23 cellular contexts compared by ENCODE assay signal in the genomic region with DNA sequence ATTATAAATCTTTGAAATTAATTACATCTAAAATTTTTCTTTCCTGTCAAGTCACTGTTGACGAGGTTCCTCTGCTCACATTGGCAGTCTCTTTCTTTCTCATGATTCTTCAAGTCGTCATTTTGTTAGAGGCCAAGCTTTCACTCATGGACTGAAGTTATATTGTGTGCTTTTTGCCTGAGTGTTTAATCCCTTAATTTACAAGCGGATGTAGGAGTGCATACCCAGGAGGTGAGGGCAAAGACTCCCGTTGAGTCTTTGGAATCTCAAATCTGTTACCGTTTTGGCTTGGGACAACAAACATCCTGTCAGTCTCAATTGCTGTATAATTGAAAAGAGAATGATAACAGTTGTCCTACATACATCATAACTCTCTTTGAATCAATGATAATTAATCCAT.
"Had no signal": no experiment of that assay in that cellular context is flagged by ENCODE, and none has a peak within 500 bp of the region (broad histone marks: within the 10 kb centered on the region; RNA-seq: fewer than 3 reads in every experiment).

No MANE protein-coding gene starts in this region.

- H3K27ac Mint-ChIP-seq: immature natural killer cell, mesothelial cell of epicardium, naive B cell had no signal

- H3K4me1 ChIP-seq: esophagus muscularis mucosa, foreskin keratinocyte, gastroesophageal sphincter, heart left ventricle, left lung, lower lobe of right lung had no signal

- H3K27me3 Mint-ChIP-seq: naive B cell had no signal

- H3K36me3 Mint-ChIP-seq: mesothelial cell of epicardium, naive B cell had no signal

- H3K27ac ChIP-seq: coronary artery, dorsolateral prefrontal cortex, esophagus muscularis mucosa, foreskin keratinocyte, gastroesophageal sphincter, heart left ventricle, hepatocyte, left lung, lower lobe of right lung had no signal

- H2AFZ ChIP-seq: hepatocyte had no signal

- H3K4me1 Mint-ChIP-seq: immature natural killer cell, mesothelial cell of epicardium, naive B cell had no signal

- H3K4me3 Mint-ChIP-seq: immature natural killer cell, mesothelial cell of epicardium, naive B cell had no signal

- DNase-seq: dermis blood vessel endothelial cell; dorsolateral prefrontal cortex; effector CD4-positive, alpha-beta T cell; effector memory CD4-positive, alpha-beta T cell; foreskin keratinocyte; heart left ventricle; hypothalamus; immature natural killer cell; islet precursor cell; kidney; kidney glomerular epithelial cell; left colon; left lung; left ventricle myocardium superior; lower lobe of right lung; mesenchymal stem cell; mucosa of descending colon; naive B cell had no signal

- H3K27me3 ChIP-seq: esophagus muscularis mucosa, foreskin keratinocyte, gastroesophageal sphincter, heart left ventricle, hepatocyte, left lung had no signal

- H3K4me3 ChIP-seq: coronary artery, dorsolateral prefrontal cortex, esophagus muscularis mucosa, gastroesophageal sphincter, heart left ventricle, hepatocyte, left lung, lower lobe of right lung, mucosa of descending colon had no signal

- H3K4me2 ChIP-seq: hepatocyte had no signal

- H3K79me2 ChIP-seq: hepatocyte had no signal

- ATAC-seq: foreskin keratinocyte, gastroesophageal sphincter, heart left ventricle, left colon, left lung, left ventricle myocardium superior, lower lobe of right lung, mucosa of descending colon had no signal

- H3K36me3 ChIP-seq: esophagus muscularis mucosa, gastroesophageal sphincter, heart left ventricle, left lung, lower lobe of right lung had no signal
